ENCODE assay signal across 22 cellular contexts in the genomic region with DNA sequence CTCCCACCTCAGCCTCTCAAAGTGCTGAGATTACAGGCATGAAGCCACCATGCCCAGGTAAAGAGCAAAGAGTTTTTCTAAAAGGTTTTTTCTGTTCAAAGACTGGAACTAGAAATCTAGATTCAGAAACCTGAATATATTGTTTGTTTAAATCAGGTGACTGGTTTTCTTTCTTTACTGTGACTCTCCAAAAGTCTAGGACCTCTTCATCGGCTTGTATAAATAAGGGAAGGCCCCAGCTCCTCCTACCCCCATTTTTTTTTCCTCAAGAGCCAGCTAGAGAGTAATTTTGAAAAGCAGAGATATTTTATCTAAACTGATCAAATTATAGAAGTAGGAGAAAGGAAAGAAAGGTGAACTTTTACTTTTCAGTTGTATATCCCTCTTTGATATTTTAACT. TPM values are rescaled to one million over a fixed set of nuclear protein-coding genes. Genes with fewer than 3 reads are reported as not detected.
DNase-seq lines count a peak whose midpoint lies in the region; ATAC-seq and TF ChIP-seq lines count a peak whose summit lies in the region.
"Had no signal": no experiment of that assay in that cellular context is flagged by ENCODE, and none has a peak within 500 bp of the region (broad histone marks: within the 10 kb centered on the region; RNA-seq: fewer than 3 reads in every experiment).

No MANE protein-coding gene starts in this region.

- DNase-seq in NCI-H2196 (lab: John Stamatoyannopoulos, UW; ENCODE audit: unreplicated experiment): peak; percentile 22
- DNase-seq in NCI-H2196 treated with DMSO at 0.1 percent for 48 hours (lab: John Stamatoyannopoulos, UW; ENCODE audit: unreplicated experiment): no peak
- DNase-seq in NCI-H345 (lab: John Stamatoyannopoulos, UW): peak; percentile 34
- no peak for DNase-seq in left lung
- DNase-seq in midbrain (lab: John Stamatoyannopoulos, UW): no peak
- no peak for DNase-seq in MV-4-11 (lab: John Stamatoyannopoulos, UW)
- DNase-seq: Calu3; CD8-positive, alpha-beta memory T cell; H7; NCI-H1105; NCI-H146; NCI-H2107; NCI-H446; NCI-H69; SHP77 treated with DMSO at 0.1 percent for 48 hours had no signal

- H3K4me3 ChIP-seq in left lung: no peak overlapping the region
- H3K4me3 ChIP-seq: K562, SK-N-MC had no signal

- H3K27ac ChIP-seq in left lung: peak overlapping the region; percentile 59 to 67
- H3K27ac ChIP-seq: C4-2B, HL-60, RWPE1, SK-N-MC had no signal

- no peak for TF ChIP-seq CTCF in left lung (IDR thresholded peaks at IDR 0.05)

- H3K4me1 ChIP-seq in left lung: no peaks in the 10 kb centered on the region

- ATAC-seq in left lung (peak; percentile 96), HG02798 (IDR thresholded peaks at IDR 0.05; ENCODE audit: poor library complexity, unreplicated experiment) (no peak)
- ATAC-seq: HepG2, K562 had no signal

- peaks cover 0 to 23% of the 10 kb centered on the region in 2 donors for H3K9me3 ChIP-seq in left lung

- no peaks in the 10 kb centered on the region for H3K27me3 ChIP-seq in left lung

- intact Hi-C loops in left lung (cut with DNase I): no loop called here

- no peaks in the 10 kb centered on the region for H3K36me3 ChIP-seq in left lung

RNA-seq across cellular contexts. Expression of a gene that starts 48.0 kb away (rescaled TPM):
- total RNA-seq in left lung: 10 to 100 TPM; 19.8 to 24.6 TPM

RNA-seq across cellular contexts. Expression of a gene that starts 48.3 kb away (rescaled TPM):
- 100 to 1,000 TPM; 134 to 152 TPM for total RNA-seq in left lung

Comparison
In these comparisons a context has a peak if more than half of its experiments do, and no peak if none do; other contexts are left out.
1. DNase-seq: peak in NCI-H2196 (single experiment) and NCI-H345 (single experiment); none in NCI-H2196 treated with DMSO at 0.1 percent for 48 hours (single experiment), left lung (0 of 2), midbrain (single experiment) and MV-4-11 (single experiment).